In the genomic region with DNA sequence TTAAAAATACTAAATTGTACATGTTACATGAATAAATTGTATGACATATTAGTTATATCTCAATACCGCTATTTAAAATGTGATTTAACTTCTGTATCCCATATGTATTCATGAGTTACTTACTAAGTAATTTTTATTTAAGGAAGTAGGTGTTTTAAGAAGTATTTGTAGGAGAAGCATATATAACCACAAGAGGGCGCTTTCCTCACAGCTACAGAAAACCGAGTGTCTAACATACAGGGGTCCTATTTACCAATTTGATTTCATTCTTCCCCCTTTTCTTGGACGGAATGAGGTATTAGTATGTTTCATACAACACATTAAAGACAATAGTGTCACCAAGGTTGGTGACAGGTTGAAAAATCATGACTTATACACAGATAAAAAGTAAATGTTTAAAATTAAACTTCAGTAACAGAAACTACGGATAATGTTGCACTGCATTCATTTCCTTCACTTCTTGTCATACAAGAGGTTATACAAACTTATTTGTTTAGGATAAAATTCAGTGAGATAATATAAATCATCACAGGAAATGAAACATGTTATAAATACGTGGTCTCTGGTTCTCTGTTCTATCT, we compare ENCODE assay signal across 8 cellular contexts.
DNase-seq lines count a peak whose midpoint lies in the region; ATAC-seq and TF ChIP-seq lines count a peak whose summit lies in the region.

No MANE protein-coding gene starts in this region.

- no peaks in the 10 kb centered on the region for H3K9me3 Mint-ChIP-seq in osteocyte (ENCODE audit: unreplicated experiment)
- no peaks in the 10 kb centered on the region for H3K9me3 Mint-ChIP-seq in activated CD4-positive, alpha-beta memory T cell treated with anti-CD3 and anti-CD28 coated beads for 36 hours
- no peaks in the 10 kb centered on the region for H3K9me3 Mint-ChIP-seq in activated CD4-positive, alpha-beta T cell treated with anti-CD3 and anti-CD28 coated beads, Interleukin-2, amount 10 ng/mL, durations not matched to agents 7 days and 5 days

- no peak overlapping the region for H2AK9ac ChIP-seq in IMR-90 (replicated peaks; ENCODE audit: low read depth, low read length, poor library complexity)

- CTCF ChIA-PET in IMR-90 (lab: Yijun Ruan, JAX), result interaction anchor here (0.6 to 0.9 kb wide), 3 partner anchors 21 to 130 kb away, joined by 3 to 8 read pairs (median 5); no protein-coding TSS in a partner anchor
- CTCF ChIA-PET in activated CD4-positive, alpha-beta memory T cell treated with anti-CD3 and anti-CD28 coated beads for 36 hours (lab: Charles Lee), result no interaction called here
- CTCF ChIA-PET in activated CD4-positive, alpha-beta T cell treated with anti-CD3 and anti-CD28 coated beads, Interleukin-2, amount 10 ng/mL, durations not matched to agents 7 days and 5 days (lab: Charles Lee), result no interaction called here

- no CpG with 5 or more reads among the region's 6 CpGs for WGBS in IMR-90 (ENCODE audit: extremely low coverage in 2 of 2, insufficient read length in 1 of 2), 2 experiments
- WGBS in esophagus squamous epithelium, 2 donors, result 27 to 28% methylated on average over 6 of the region's 6 CpGs

- H3K4me1 ChIP-seq in IMR-90 (ENCODE audit: control insufficient read depth, insufficient read depth, low read length) (peaks cover 6% of the 10 kb centered on the region), esophagus squamous epithelium (peaks cover 0 to 8% (median 2%) of the 10 kb centered on the region in 3 donors)

- H4K8ac ChIP-seq in IMR-90 (ENCODE audit: low read depth in 2 of 2, low read length in 2 of 2), result no peak overlapping the region

- no peak overlapping the region for H3K56ac ChIP-seq in IMR-90 (ENCODE audit: extremely low read depth, insufficient read depth, low read length)

- peak overlapping the region; percentile 10 for H3K27ac Mint-ChIP-seq in osteocyte (ENCODE audit: unreplicated experiment)
- no peak overlapping the region for H3K27ac Mint-ChIP-seq in activated CD4-positive, alpha-beta memory T cell treated with anti-CD3 and anti-CD28 coated beads for 36 hours
- no peak overlapping the region for H3K27ac Mint-ChIP-seq in activated CD4-positive, alpha-beta T cell treated with anti-CD3 and anti-CD28 coated beads, Interleukin-2, amount 10 ng/mL, durations not matched to agents 7 days and 5 days

- H2BK120ac ChIP-seq in IMR-90 (ENCODE audit: low read depth, low read length), result no peak overlapping the region; the same call in 1 of the 2 replicates

- H2AK5ac ChIP-seq in IMR-90 (ENCODE audit: low read depth, low read length), result no peak overlapping the region

- DNase-seq in DMS 273 (lab: John Stamatoyannopoulos, UW; ENCODE audit: unreplicated experiment) (peak; percentile 69), IMR-90 (peak; percentile 80), RPMI8226 (peak; percentile 51), esophagus squamous epithelium (lab: John Stamatoyannopoulos, UW) (no peak), osteocyte (ENCODE audit: extremely low spot score, unreplicated experiment) (no peak)
- no peak for DNase-seq in activated CD4-positive, alpha-beta memory T cell treated with anti-CD3 and anti-CD28 coated beads for 36 hours
- no peak for DNase-seq in activated CD4-positive, alpha-beta T cell treated with anti-CD3 and anti-CD28 coated beads, Interleukin-2, amount 10 ng/mL, durations not matched to agents 7 days and 5 days
- DNase-seq in activated CD4-positive, alpha-beta T cell treated with anti-CD3 and anti-CD28 coated beads, Interleukin-2, amount 50 U/mL, for 48 hours, result no peak

- H4K91ac ChIP-seq in IMR-90 (ENCODE audit: insufficient read depth, low read depth, low read length), result no peak overlapping the region

- H3K9me3 ChIP-seq in IMR-90 (ENCODE audit: control insufficient read depth, insufficient read depth, low read length), result no peaks in the 10 kb centered on the region
- H3K9me3 ChIP-seq in esophagus squamous epithelium, result no peaks in the 10 kb centered on the region

- H3K18ac ChIP-seq in IMR-90 (ENCODE audit: low read depth, low read length), result no peak overlapping the region

- H3K9ac ChIP-seq in IMR-90 (ENCODE audit: low read depth, low read length), result no peak overlapping the region

- H3K4me1 Mint-ChIP-seq in osteocyte (ENCODE audit: unreplicated experiment), result peaks cover 24% of the 10 kb centered on the region
- H3K4me1 Mint-ChIP-seq in activated CD4-positive, alpha-beta memory T cell treated with anti-CD3 and anti-CD28 coated beads for 36 hours (ENCODE audit: low read depth), result no peaks in the 10 kb centered on the region
- no peaks in the 10 kb centered on the region for H3K4me1 Mint-ChIP-seq in activated CD4-positive, alpha-beta T cell treated with anti-CD3 and anti-CD28 coated beads, Interleukin-2, amount 10 ng/mL, durations not matched to agents 7 days and 5 days

- H3K4me3 ChIP-seq in IMR-90 (ENCODE audit: insufficient read depth, low read depth, low read length) (no peak overlapping the region), esophagus squamous epithelium (no peak overlapping the region)

- no peak overlapping the region; the same call in 1 of the 2 replicates for H3K4me2 ChIP-seq in IMR-90 (ENCODE audit: low read depth, low read length)

- no peak overlapping the region for H2BK15ac ChIP-seq in IMR-90 (ENCODE audit: low read depth, low read length)

- H2AFZ ChIP-seq in IMR-90 (replicated peaks; ENCODE audit: low read length, poor library complexity), result no peak overlapping the region

- H2BK20ac ChIP-seq in IMR-90 (ENCODE audit: low read depth, low read length), result no peak overlapping the region

- TF ChIP-seq POLR2A in IMR-90 (IDR thresholded peaks at IDR 0.05; ENCODE audit: low read depth, low read length) (no peak), esophagus squamous epithelium (IDR thresholded peaks at IDR 0.05) (no peak)

- H3K36me3 ChIP-seq in IMR-90 (ENCODE audit: control insufficient read depth, insufficient read depth, low read length) (no peaks in the 10 kb centered on the region), esophagus squamous epithelium (no peaks in the 10 kb centered on the region)

- no peaks in the 10 kb centered on the region for H3K27me3 Mint-ChIP-seq in osteocyte (ENCODE audit: unreplicated experiment)
- no peaks in the 10 kb centered on the region for H3K27me3 Mint-ChIP-seq in activated CD4-positive, alpha-beta memory T cell treated with anti-CD3 and anti-CD28 coated beads for 36 hours
- no peaks in the 10 kb centered on the region for H3K27me3 Mint-ChIP-seq in activated CD4-positive, alpha-beta T cell treated with anti-CD3 and anti-CD28 coated beads, Interleukin-2, amount 10 ng/mL, durations not matched to agents 7 days and 5 days

- TF ChIP-seq CTCF in IMR-90 (conservative IDR thresholded peaks at IDR 0.05; ENCODE audit: low read depth, low read length) (peak; percentile 82), esophagus squamous epithelium (IDR thresholded peaks at IDR 0.05) (peak in 5 of 6 experiments; percentile 56 to 73 (median 68)), osteocyte (IDR thresholded peaks at IDR 0.05) (peak; percentile 84)

- peaks cover 24 to 48% of the 10 kb centered on the region in 2 experiments for H3K79me1 ChIP-seq in IMR-90 (ENCODE audit: low read depth in 1 of 2, low read length in 2 of 2)

- intact Hi-C loops in IMR-90 (cut with micrococcal nuclease), result loop anchor here (1.0 to 10.0 kb wide), 5 partner anchors 130 to 411 kb away; a partner anchor contains a TSS
- intact Hi-C loops in esophagus squamous epithelium (cut with DNase I), result loop anchor here (5.0 kb wide), 1 partner anchor 352 kb away; no protein-coding TSS in a partner anchor
- intact Hi-C loops in activated CD4-positive, alpha-beta memory T cell treated with anti-CD3 and anti-CD28 coated beads for 36 hours (cut with micrococcal nuclease), result loop anchor here (5.0 kb wide), 1 partner anchor 412 kb away; no protein-coding TSS in a partner anchor

- POLR2A ChIA-PET in IMR-90 (lab: Charles Lee; ENCODE audit: unreplicated experiment), result no interaction called here
- POLR2A ChIA-PET in activated CD4-positive, alpha-beta memory T cell treated with anti-CD3 and anti-CD28 coated beads for 36 hours (lab: Charles Lee), result no interaction called here
- POLR2A ChIA-PET in activated CD4-positive, alpha-beta T cell treated with anti-CD3 and anti-CD28 coated beads, Interleukin-2, amount 10 ng/mL, durations not matched to agents 7 days and 5 days (lab: Charles Lee), result no interaction called here

- no peaks in the 10 kb centered on the region; the same call in 1 of the 2 replicates for H4K20me1 ChIP-seq in IMR-90 (ENCODE audit: insufficient read depth, low read length)

- H4K5ac ChIP-seq in IMR-90 (ENCODE audit: low read depth, low read length), result no peak overlapping the region

- in situ Hi-C loops in IMR-90 (cut with MboI; ENCODE audit: low sequenced_read_pairs), result loop anchor here (5.0 to 10.0 kb wide), 3 partner anchors 260 to 412 kb away; no protein-coding TSS in a partner anchor

- peak overlapping the region; percentile 33 for H2BK5ac ChIP-seq in IMR-90 (ENCODE audit: low read depth, low read length, poor library complexity, severe bottlenecking)

- H3K27ac ChIP-seq in IMR-90 (ENCODE audit: insufficient read depth, low read length) (no peak overlapping the region), esophagus squamous epithelium (no peak overlapping the region)

- TF ChIP-seq RAD21 in IMR-90 (IDR thresholded peaks at IDR 0.05; ENCODE audit: low read length), result peak; percentile 87

- no peaks in the 10 kb centered on the region for H3K27me3 ChIP-seq in IMR-90 (ENCODE audit: control insufficient read depth, insufficient read depth, low read length)
- H3K27me3 ChIP-seq in esophagus squamous epithelium, result no peaks in the 10 kb centered on the region

- 0 out of 2 replicates have a peak, but pooled peaks cover 4% of the 10 kb centered on the region for H3K9me1 ChIP-seq in IMR-90 (ENCODE audit: insufficient read depth, low read length)

- dilution Hi-C loops in IMR-90 (cut with HindIII; ENCODE audit: low sequenced_read_pairs, unreplicated experiment), result no loop called here

- BruUV-seq in IMR-90 (replicated peaks; lab: Mats Ljungman, UMichigan), result no TSS peak

- 0 out of 2 replicates have a peak, but pooled peaks have one; percentile 30 for ATAC-seq in IMR-90 (ENCODE audit: low read depth)

- H3K4ac ChIP-seq in IMR-90 (ENCODE audit: low read depth, low read length), result no peak overlapping the region

- H3K36me3 Mint-ChIP-seq in osteocyte (ENCODE audit: unreplicated experiment), result no peaks in the 10 kb centered on the region
- no peaks in the 10 kb centered on the region for H3K36me3 Mint-ChIP-seq in activated CD4-positive, alpha-beta memory T cell treated with anti-CD3 and anti-CD28 coated beads for 36 hours
- no peaks in the 10 kb centered on the region for H3K36me3 Mint-ChIP-seq in activated CD4-positive, alpha-beta T cell treated with anti-CD3 and anti-CD28 coated beads, Interleukin-2, amount 10 ng/mL, durations not matched to agents 7 days and 5 days (ENCODE audit: low read depth)

- H3K14ac ChIP-seq in IMR-90 (replicated peaks; ENCODE audit: low read depth, low read length), result no peak overlapping the region

- no peak overlapping the region for H3K4me3 Mint-ChIP-seq in osteocyte (ENCODE audit: unreplicated experiment)
- H3K4me3 Mint-ChIP-seq in activated CD4-positive, alpha-beta memory T cell treated with anti-CD3 and anti-CD28 coated beads for 36 hours, result no peak overlapping the region
- no peak overlapping the region for H3K4me3 Mint-ChIP-seq in activated CD4-positive, alpha-beta T cell treated with anti-CD3 and anti-CD28 coated beads, Interleukin-2, amount 10 ng/mL, durations not matched to agents 7 days and 5 days

- no peak overlapping the region for H3K23ac ChIP-seq in IMR-90 (ENCODE audit: low read depth, low read length)

TF ChIP-seq in IMR-90, 13 proteins besides CTCF, POLR2A, EP300 and RAD21 (continues in another document):
- no peak for TF ChIP-seq CHD1 (IDR thresholded peaks at IDR 0.05; ENCODE audit: low read depth, low read length)

Comparison
In these comparisons a context has a peak if more than half of its experiments do, and no peak if none do; other contexts are left out.
1. DNase-seq: peak in DMS 273 (single experiment), IMR-90 (single experiment) and RPMI8226 (single experiment); none in esophagus squamous epithelium (single experiment), osteocyte (single experiment), activated CD4-positive, alpha-beta memory T cell treated with anti-CD3 and anti-CD28 coated beads for 36 hours (single experiment), activated CD4-positive, alpha-beta T cell treated with anti-CD3 and anti-CD28 coated beads, Interleukin-2, amount 10 ng/mL, durations not matched to agents 7 days and 5 days (single experiment) and activated CD4-positive, alpha-beta T cell treated with anti-CD3 and anti-CD28 coated beads, Interleukin-2, amount 50 U/mL, for 48 hours (0 of 2).
2. Peak in every context shown above with its lines, with median percentiles within 50 percentile points of each other: CTCF ChIP-seq.